Comparison of ENCODE assay signal across 1 cellular context in genomic region chr20:35467339-35468224, GRCh38.
TF ChIP-seq lines count a peak whose summit lies in the region.

No MANE protein-coding gene starts in this region.

TF ChIP-seq in HepG2, 621 proteins besides CTCF, POLR2A, EP300 and RAD21 (continued from another document and continues in another):
- no peak; the same call in 1 of the 2 replicates for TF ChIP-seq PRDM10 (CRISPR knock-in tag; IDR thresholded peaks at IDR 0.05; ENCODE audit: low read depth)
- 0 out of 2 replicates have a peak, but pooled peaks have one; percentile 19 for TF ChIP-seq KLF9 (CRISPR knock-in tag; IDR thresholded peaks at IDR 0.05; ENCODE audit: low read depth)
- TF ChIP-seq SNAI1 (CRISPR knock-in tag; IDR thresholded peaks at IDR 0.05; ENCODE audit: borderline replicate concordance) = no peak
- TF ChIP-seq HMGXB3 (CRISPR knock-in tag; IDR thresholded peaks at IDR 0.05; ENCODE audit: borderline replicate concordance) = no peak
- TF ChIP-seq MTF1 (CRISPR knock-in tag; IDR thresholded peaks at IDR 0.05) = no peak
- peak; percentile 95 for TF ChIP-seq RARA (CRISPR knock-in tag; IDR thresholded peaks at IDR 0.05)
- no peak for TF ChIP-seq IKZF1 (IDR thresholded peaks at IDR 0.05)
- no peak for TF ChIP-seq ATF7-NPFF (CRISPR knock-in tag; IDR thresholded peaks at IDR 0.05; ENCODE audit: low read depth)
- TF ChIP-seq BORCS8-MEF2B (CRISPR knock-in tag; IDR thresholded peaks at IDR 0.05) = no peak; the same call in 1 of the 2 replicates
- TF ChIP-seq ZNF431 (CRISPR knock-in tag; IDR thresholded peaks at IDR 0.05; ENCODE audit: borderline replicate concordance, low read depth) = no peak
- peak; percentile 53; the same call in 1 of the 2 replicates for TF ChIP-seq ZSCAN22 (CRISPR knock-in tag; IDR thresholded peaks at IDR 0.05)
- no peak for TF ChIP-seq ZNF10 (CRISPR knock-in tag; IDR thresholded peaks at IDR 0.05; ENCODE audit: borderline replicate concordance, low read depth)
- TF ChIP-seq ZNF256 (CRISPR knock-in tag; conservative IDR thresholded peaks at IDR 0.05) = no peak
- TF ChIP-seq ZNF674 (CRISPR knock-in tag; IDR thresholded peaks at IDR 0.05; ENCODE audit: low read depth) = no peak
- TF ChIP-seq HOXD1 (CRISPR knock-in tag; IDR thresholded peaks at IDR 0.05) = no peak
- TF ChIP-seq ZNF713 (CRISPR knock-in tag; IDR thresholded peaks at IDR 0.05) = no peak
- TF ChIP-seq PAXIP1 (CRISPR knock-in tag; conservative IDR thresholded peaks at IDR 0.05) = peak; percentile 98
- no peak for TF ChIP-seq IRX3 (CRISPR knock-in tag; IDR thresholded peaks at IDR 0.05; ENCODE audit: borderline replicate concordance, low read depth)
- TF ChIP-seq ZGPAT (CRISPR knock-in tag; IDR thresholded peaks at IDR 0.05) = peak; percentile 85
- TF ChIP-seq THAP9 (CRISPR knock-in tag; IDR thresholded peaks at IDR 0.05; ENCODE audit: borderline replicate concordance) = no peak; the same call in 1 of the 2 replicates
- TF ChIP-seq MIXL1 (CRISPR knock-in tag; IDR thresholded peaks at IDR 0.05) = peak; percentile 84; the same call in 1 of the 2 replicates
- peak; percentile 31; the same call in 1 of the 2 replicates for TF ChIP-seq ZHX1 (CRISPR knock-in tag; IDR thresholded peaks at IDR 0.05; ENCODE audit: low read depth)
- TF ChIP-seq PHF21A (CRISPR knock-in tag; IDR thresholded peaks at IDR 0.05) = no peak
- TF ChIP-seq FOXJ3 (CRISPR knock-in tag; IDR thresholded peaks at IDR 0.05; ENCODE audit: borderline replicate concordance) = no peak; the same call in 1 of the 2 replicates
- TF ChIP-seq ZNF558 (CRISPR knock-in tag; IDR thresholded peaks at IDR 0.05; ENCODE audit: borderline replicate concordance) = 0 out of 2 replicates have a peak, but pooled peaks have one; percentile 7
- no peak for TF ChIP-seq MAFK (conservative IDR thresholded peaks at IDR 0.05 in 1 of 2, IDR thresholded peaks at IDR 0.05 in 1 of 2; ENCODE audit: low read length in 2 of 2)
- TF ChIP-seq CENPBD1 (CRISPR knock-in tag; IDR thresholded peaks at IDR 0.05; ENCODE audit: borderline replicate concordance, low read depth) = no peak
- no peak for TF ChIP-seq ZNF3 (CRISPR knock-in tag; IDR thresholded peaks at IDR 0.05)
- peak; percentile 93 for TF ChIP-seq FOXO1 (CRISPR knock-in tag; IDR thresholded peaks at IDR 0.05)
